Comparison of ENCODE assay signal across 24 cellular contexts in genomic region chr7:122518488-122518887, GRCh38.
A peak's percentile ranks its signal among the peaks of the same experiment; 100 is the strongest.
DNase-seq lines count a peak whose midpoint lies in the region; ATAC-seq lines count a peak whose summit lies in the region.
"Had no signal": no experiment of that assay in that cellular context is flagged by ENCODE, and none has a peak within 500 bp of the region (broad histone marks: within the 10 kb centered on the region; RNA-seq: fewer than 3 reads in every experiment).

No MANE protein-coding gene starts in this region.

- ATAC-seq in GM21529 (IDR thresholded peaks at IDR 0.05; ENCODE audit: unreplicated experiment) (peak; percentile 51), HG03565 (IDR thresholded peaks at IDR 0.05; ENCODE audit: unreplicated experiment) (no peak)
- ATAC-seq: HCT116; left ventricle myocardium superior; sciatic nerve; stimulated activated naive CD8-positive, alpha-beta T cell treated with anti-CD3 and anti-CD28 coated beads, Interleukin-15, amount 100 ng/mL, for 72 hours had no signal

- no peaks in the 10 kb centered on the region for H3K36me3 ChIP-seq in HUES64 (ENCODE audit: insufficient read depth, low read length)
- H3K36me3 ChIP-seq: neutrophil, thoracic aorta had no signal

- H3K9ac ChIP-seq in HUES64 (ENCODE audit: low read depth, low read length) = no peak overlapping the region

- H3K4me1 ChIP-seq in HUES64 (ENCODE audit: insufficient read depth, low read length) = peaks cover 59% of the 10 kb centered on the region

- DNase-seq in amniotic epithelial cell (ENCODE audit: low read depth) (peak; percentile 8), iris pigment epithelial cell (ENCODE audit: low read depth) (peak; percentile 4), amygdala (lab: John Stamatoyannopoulos, UW) (no peak), activated gamma-delta T cell treated with Interleukin-2 at 50 U/mL for 16 hours (no peak), SHP77 treated with DMSO at 0.1 percent for 48 hours (lab: John Stamatoyannopoulos, UW) (no peak)
- DNase-seq: activated CD4-positive, alpha-beta memory T cell treated with anti-CD3 and anti-CD28 coated beads, Interleukin-2, amount 10 ng/mL, durations not matched to agents 7 days and 5 days; activated CD8-positive, alpha-beta memory T cell treated with anti-CD3 and anti-CD28 coated beads, Interleukin-2, amount 50 U/mL, for 48 hours; activated naive CD4-positive, alpha-beta T cell treated with anti-CD3 and anti-CD28 coated beads for 36 hours; Calu3; left ventricle myocardium superior; NCI-H1092 treated with DMSO at 0.1 percent for 48 hours; NCI-H187; NCI-H524; SHP77; stimulated activated CD8-positive, alpha-beta memory T cell treated with anti-CD3 and anti-CD28 coated beads, Interleukin-4, amount 100 ng/mL, for 48 hours; stimulated activated naive CD8-positive, alpha-beta T cell treated with anti-CD3 and anti-CD28 coated beads, Interleukin-15, amount 100 ng/mL, for 72 hours had no signal

- H3K9me3 ChIP-seq in HUES64 (ENCODE audit: insufficient read depth, low read depth, low read length) = no peaks in the 10 kb centered on the region
- H3K9me3 ChIP-seq: neutrophil, thoracic aorta had no signal

- 84% methylated on average over 3 of the region's 4 CpGs for WGBS in HUES64

- H3K27me3 ChIP-seq in HUES64 (ENCODE audit: insufficient read depth, low read length) = no peaks in the 10 kb centered on the region
- H3K27me3 ChIP-seq: hepatocyte, neutrophil had no signal

- peak overlapping the region; percentile 74 for H3K27ac ChIP-seq in HUES64 (ENCODE audit: low read depth, low read length)
- H3K27ac ChIP-seq: hepatocyte, neutrophil, thoracic aorta had no signal

- no peak overlapping the region for H3K4me3 ChIP-seq in HUES64 (ENCODE audit: low read length)
- H3K4me3 ChIP-seq: hepatocyte, thoracic aorta had no signal

Comparison
In these comparisons a context has a peak if more than half of its experiments do, and no peak if none do; other contexts are left out.
1. DNase-seq: peak in amniotic epithelial cell (single experiment) and iris pigment epithelial cell (single experiment); none in amygdala (0 of 56), activated gamma-delta T cell treated with Interleukin-2 at 50 U/mL for 16 hours (single experiment) and SHP77 treated with DMSO at 0.1 percent for 48 hours (single experiment).